In the genomic region with DNA sequence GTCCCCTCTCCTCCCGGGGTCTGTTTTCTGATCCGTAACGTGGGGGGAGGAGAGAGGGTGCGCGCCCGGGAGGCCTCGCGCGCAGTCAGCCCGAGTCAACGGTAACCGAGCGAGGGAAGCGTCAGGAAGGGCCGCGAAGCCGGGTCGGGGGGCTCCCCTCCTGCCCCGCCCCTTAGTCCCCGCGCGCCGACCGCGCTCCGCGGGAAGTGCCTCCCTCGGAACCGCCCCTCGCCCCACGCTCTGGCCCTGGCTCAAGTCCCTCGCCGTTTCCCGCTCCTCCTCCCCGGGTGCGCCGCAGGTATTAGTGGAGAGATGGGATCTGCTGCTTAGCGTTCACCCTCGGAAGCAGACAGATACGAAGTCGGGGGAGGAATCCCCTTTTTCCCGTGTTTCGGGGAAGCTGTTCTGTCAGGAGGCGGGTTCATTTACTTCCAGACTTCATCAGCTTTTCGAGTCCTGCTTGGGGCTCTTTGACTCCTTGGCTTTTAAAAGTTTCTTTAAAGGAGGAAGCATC, we compare ENCODE assay signal across 1 cellular context.
TF ChIP-seq lines count a peak whose summit lies in the region.

No MANE protein-coding gene starts in this region.

TF ChIP-seq in IMR-90, 13 proteins besides CTCF, POLR2A, EP300 and RAD21:
- TF ChIP-seq MAZ (IDR thresholded peaks at IDR 0.05; ENCODE audit: borderline replicate concordance, low read depth, low read length) (peak; percentile 42; the same call in 1 of the 2 replicates), FOS (IDR thresholded peaks at IDR 0.05; ENCODE audit: low read depth, low read length) (no peak), MXI1 (IDR thresholded peaks at IDR 0.05; ENCODE audit: borderline replicate concordance, low read depth, low read length) (peak; percentile 78)
